In genomic region chr6:43622541-43622940, GRCh38 we compare ENCODE assay signal across 1 cellular context.
TF ChIP-seq lines count a peak whose summit lies in the region.

No MANE protein-coding gene starts in this region.

TF ChIP-seq in HepG2, 621 proteins besides CTCF, POLR2A, EP300 and RAD21:
- TF ChIP-seq ZNF503 (CRISPR knock-in tag; IDR thresholded peaks at IDR 0.05) = no peak
- TF ChIP-seq ZNF768 (CRISPR knock-in tag; IDR thresholded peaks at IDR 0.05) = 0 out of 2 replicates have a peak, but pooled peaks have one; percentile 19
- TF ChIP-seq NCOA2 (CRISPR knock-in tag; IDR thresholded peaks at IDR 0.05) = no peak
- peak; percentile 46 for TF ChIP-seq RBM22 (optimal IDR thresholded peaks at IDR 0.05; ENCODE audit: low read length)
- TF ChIP-seq TEAD2 (CRISPR knock-in tag; IDR thresholded peaks at IDR 0.05) = no peak
- peak; percentile 46 for TF ChIP-seq AGO2 (optimal IDR thresholded peaks at IDR 0.05; ENCODE audit: low read depth, low read length)
- TF ChIP-seq RBFOX2 (IDR thresholded peaks at IDR 0.05; ENCODE audit: low read depth, low read length) = peak; percentile 40; the same call in 1 of the 2 replicates
